In the genomic region with DNA sequence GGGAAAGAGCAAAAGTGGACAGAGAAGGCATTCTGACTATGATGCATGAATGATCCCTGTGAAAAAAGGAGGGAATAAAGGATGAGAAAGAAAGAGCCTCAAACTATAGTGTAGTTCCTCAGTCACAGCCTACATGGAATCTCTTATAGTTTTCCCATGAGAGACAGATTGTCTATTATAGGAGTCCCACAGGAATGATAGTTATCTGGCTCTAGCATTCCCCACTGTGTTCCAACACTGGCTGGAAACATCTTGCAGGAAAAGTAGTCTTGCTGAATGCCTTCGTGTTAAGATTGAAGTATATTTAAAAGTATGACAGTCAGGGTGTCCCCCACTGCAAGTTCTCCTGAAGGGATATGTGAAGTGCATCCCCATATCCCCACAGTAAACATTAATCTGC, we compare ENCODE assay signal across 22 cellular contexts.
DNase-seq lines count a peak whose midpoint lies in the region; FAIRE-seq and TF ChIP-seq lines count a peak whose summit lies in the region.
"Had no signal": no experiment of that assay in that cellular context is flagged by ENCODE, and none has a peak within 500 bp of the region (broad histone marks: within the 10 kb centered on the region; RNA-seq: fewer than 3 reads in every experiment).

No MANE protein-coding gene starts in this region.

- H3K9ac ChIP-seq in smooth muscle cell (ENCODE audit: low read depth) = no peak overlapping the region
- H3K9ac ChIP-seq in H9 (ENCODE audit: extremely low read depth, insufficient read length, low read length) = no peak overlapping the region

- no peak overlapping the region for H3K27ac Mint-ChIP-seq in H9
- H3K27ac Mint-ChIP-seq: CD8-positive, alpha-beta T cell had no signal

- H3K4me3 ChIP-seq in smooth muscle cell = no peak overlapping the region
- H3K4me3 ChIP-seq: Peyer's patch had no signal

- no peaks in the 10 kb centered on the region for H3K27me3 Mint-ChIP-seq in H9 (ENCODE audit: low read depth)

- no peak overlapping the region for H3K4me2 ChIP-seq in smooth muscle cell
- no peak overlapping the region for H3K4me2 ChIP-seq in H9 (ENCODE audit: insufficient read depth, insufficient read length, low read length)

- H3K27me3 ChIP-seq in smooth muscle cell (ENCODE audit: low read depth) (no peaks in the 10 kb centered on the region), H9 (ENCODE audit: insufficient read depth, low read length) (no peaks in the 10 kb centered on the region)
- H3K27me3 ChIP-seq: Peyer's patch had no signal

- no peak for TF ChIP-seq POLR2A in GM12891 (IDR thresholded peaks at IDR 0.05; ENCODE audit: low read depth, low read length)

- H4K8ac ChIP-seq in H9 (replicated peaks; ENCODE audit: insufficient read length, low read depth, low read length) = no peak overlapping the region

- H3K4me1 ChIP-seq in smooth muscle cell (ENCODE audit: low read depth) = no peaks in the 10 kb centered on the region
- no peaks in the 10 kb centered on the region; the same call in 1 of the 2 replicates for H3K4me1 ChIP-seq in H9 (ENCODE audit: insufficient read depth, low read length)
- H3K4me1 ChIP-seq: Peyer's patch had no signal

- H3K36me3 Mint-ChIP-seq in H9 (ENCODE audit: insufficient read depth in 1 of 3, low read depth in 3 of 3) = no peaks in the 10 kb centered on the region; a peak in 1 of 7 replicates
- H3K36me3 Mint-ChIP-seq: CD8-positive, alpha-beta T cell had no signal

- no peak overlapping the region for H3K4ac ChIP-seq in H9 (ENCODE audit: low read depth, low read length)

- no peaks in the 10 kb centered on the region for H3K36me3 ChIP-seq in smooth muscle cell (ENCODE audit: low read depth)
- H3K36me3 ChIP-seq: Peyer's patch had no signal

- peaks cover 12 to 14% of the 10 kb centered on the region in 2 experiments for H3K4me1 Mint-ChIP-seq in H9

- no peak overlapping the region for H3K18ac ChIP-seq in H9 (ENCODE audit: insufficient read length, low read depth, low read length)

- H3F3A ChIP-seq in smooth muscle cell (ENCODE audit: low read depth) = no peaks in the 10 kb centered on the region

- no peak overlapping the region for H2BK5ac ChIP-seq in H9 (ENCODE audit: insufficient read length, low read length)

- no peak overlapping the region for H4K91ac ChIP-seq in H9 (ENCODE audit: insufficient read length, low read depth, low read length)

- no peak overlapping the region for H3K56ac ChIP-seq in H9 (ENCODE audit: insufficient read length, low read depth, low read length)

- WGBS in smooth muscle cell (ENCODE audit: low lambda C conversion rate) = 77% methylated on average over 1 of the region's 1 CpG
- WGBS in H9 (ENCODE audit: extremely low coverage, insufficient read length, low lambda C conversion rate) = no CpG with 5 or more reads among the region's 1 CpG

- H2AFZ ChIP-seq in smooth muscle cell (ENCODE audit: low read depth) (peak overlapping the region; percentile 7), H9 (ENCODE audit: low read length) (no peak overlapping the region)

- H3K4me3 Mint-ChIP-seq in H9 = no peak overlapping the region
- H3K4me3 Mint-ChIP-seq: CD8-positive, alpha-beta T cell had no signal

- DNase-seq in GM03348 (ENCODE audit: low spot score) (peak; percentile 2), amniotic epithelial cell (ENCODE audit: low read depth) (peak; percentile 7), foreskin melanocyte (peak; percentile 55), smooth muscle cell (lab: John Stamatoyannopoulos, UW; ENCODE audit: unreplicated experiment) (no peak), H9 (no peak), NCI-H510A treated with DMSO at 0.1 percent for 48 hours (lab: John Stamatoyannopoulos, UW) (no peak), GM12891 (ENCODE audit: insufficient read length, low spot score) (no peak)
- DNase-seq: AML-193; C1 segment of cervical spinal cord; Calu3; CD8-positive, alpha-beta T cell; DMS153; GDM1; H7; Karpas-422; MV-4-11; NCI-H1105 treated with DMSO at 0.1 percent for 48 hours; NCI-H1694; NCI-H2081; NCI-H2171; NCI-H526; Peyer's patch had no signal

- H2BK15ac ChIP-seq in H9 (ENCODE audit: low read depth, low read length) = no peak overlapping the region

- H3K27ac ChIP-seq in smooth muscle cell (ENCODE audit: low read depth) = no peak overlapping the region
- no peak overlapping the region for H3K27ac ChIP-seq in H9 (ENCODE audit: insufficient read length, low read depth, low read length)
- H3K27ac ChIP-seq: Peyer's patch had no signal

- H2BK12ac ChIP-seq in H9 (ENCODE audit: insufficient read length, low read depth, low read length) = no peak overlapping the region

- H4K20me1 ChIP-seq in smooth muscle cell (ENCODE audit: low read depth) = no peaks in the 10 kb centered on the region
- no peaks in the 10 kb centered on the region for H4K20me1 ChIP-seq in H9 (ENCODE audit: control insufficient read depth, insufficient read depth, insufficient read length)

- H3K9me3 ChIP-seq in smooth muscle cell (replicated peaks; ENCODE audit: low read depth) = no peaks in the 10 kb centered on the region
- H3K9me3 ChIP-seq in H9 (ENCODE audit: control insufficient read depth, low read depth, low read length) = no peaks in the 10 kb centered on the region
- H3K9me3 ChIP-seq: Peyer's patch had no signal

- no peaks in the 10 kb centered on the region for H3K23me2 ChIP-seq in H9 (ENCODE audit: insufficient read length, low read depth, low read length, poor library complexity, severe bottlenecking)

- H3K23ac ChIP-seq in H9 (ENCODE audit: insufficient read length, low read depth, low read length) = no peak overlapping the region

- no peak for TF ChIP-seq CTCF in smooth muscle cell (IDR thresholded peaks at IDR 0.05; ENCODE audit: borderline replicate concordance, insufficient read depth, poor library complexity, severe bottlenecking)
- TF ChIP-seq CTCF in H9 (conservative IDR thresholded peaks at IDR 0.05) = no peak

- no peaks in the 10 kb centered on the region for H3K79me1 ChIP-seq in H9 (ENCODE audit: insufficient read depth, low read depth, low read length, poor library complexity, severe bottlenecking)

- H2BK20ac ChIP-seq in H9 (ENCODE audit: low read depth, low read length, poor library complexity, severe bottlenecking) = no peak overlapping the region

- H2BK120ac ChIP-seq in H9 (ENCODE audit: low read depth, low read length, poor library complexity, severe bottlenecking) = no peak overlapping the region

- H3K14ac ChIP-seq in H9 (ENCODE audit: insufficient read depth, low read length) = no peak overlapping the region

- no peaks in the 10 kb centered on the region; a peak in 1 of 5 replicates for H3K9me3 Mint-ChIP-seq in H9
- H3K9me3 Mint-ChIP-seq: CD8-positive, alpha-beta T cell had no signal

- H3K79me2 ChIP-seq in smooth muscle cell (ENCODE audit: low read depth) (no peaks in the 10 kb centered on the region), H9 (ENCODE audit: insufficient read depth, low read length) (no peaks in the 10 kb centered on the region)

- no peak overlapping the region for H2AK5ac ChIP-seq in H9 (ENCODE audit: insufficient read length, low read length)

- no peak overlapping the region for H4K5ac ChIP-seq in H9 (ENCODE audit: insufficient read length, low read depth, low read length)

- no peak for FAIRE-seq in GM12891 (lab: Jason Lieb, UNC)

- no peak overlapping the region for H3T11ph ChIP-seq in H9 (ENCODE audit: low read length)

TF ChIP-seq in GM12891, 5 proteins besides CTCF, POLR2A, EP300 and RAD21:
- TF ChIP-seq PAX5 (IDR thresholded peaks at IDR 0.05; ENCODE audit: insufficient read depth, low read length, severe bottlenecking) (no peak), POLR2AphosphoS5 (IDR thresholded peaks at IDR 0.05; ENCODE audit: low read depth, low read length) (no peak), TAF1 (IDR thresholded peaks at IDR 0.05; ENCODE audit: low read depth, low read length) (no peak), POU2F2 (IDR thresholded peaks at IDR 0.05; ENCODE audit: low read depth, low read length) (no peak), SPI1 (IDR thresholded peaks at IDR 0.05; ENCODE audit: low read depth, low read length) (no peak)

Comparison
In these comparisons a context has a peak if more than half of its experiments do, and no peak if none do; other contexts are left out.
1. DNase-seq: peak in GM03348 (single experiment), amniotic epithelial cell (single experiment) and foreskin melanocyte (single experiment); none in smooth muscle cell (single experiment), H9 (single experiment), NCI-H510A treated with DMSO at 0.1 percent for 48 hours (single experiment) and GM12891 (single experiment).